Comparison of ENCODE assay signal across 8 cellular contexts in genomic region chr9:5832093-5832542, GRCh38. TPM values are rescaled to one million over a fixed set of nuclear protein-coding genes. Genes with fewer than 3 reads are reported as not detected.
DNase-seq lines count a peak whose midpoint lies in the region; ATAC-seq, FAIRE-seq and TF ChIP-seq lines count a peak whose summit lies in the region.

No MANE protein-coding gene starts in this region.

- no peak for TF ChIP-seq CTCF in BE2C (IDR thresholded peaks at IDR 0.05; ENCODE audit: low read depth, low read length)
- no peak for TF ChIP-seq CTCF in NB4 (IDR thresholded peaks at IDR 0.05; ENCODE audit: low read depth, low read length)
- TF ChIP-seq CTCF in K562 (IDR thresholded peaks at IDR 0.05 in 2 of 3, conservative IDR thresholded peaks at IDR 0.05 in 1 of 3; ENCODE audit: insufficient read depth in 2 of 3, low read depth in 1 of 3, low read length in 3 of 3) = no peak
- no peak for TF ChIP-seq CTCF in left lung (IDR thresholded peaks at IDR 0.05)
- no peak for TF ChIP-seq CTCF in suprapubic skin (IDR thresholded peaks at IDR 0.05)

- no peak for TF ChIP-seq RAD21 in K562 (CRISPR knock-in tag; conservative IDR thresholded peaks at IDR 0.05 in 1 of 2, IDR thresholded peaks at IDR 0.05 in 1 of 2)

- no peak for DNase-seq in BE2C
- DNase-seq in NB4 (ENCODE audit: low read depth) = peak; percentile 68
- peak; percentile 11 to 59 (median 20) for DNase-seq in K562 (ENCODE audit: extremely low read depth in 1 of 4, low spot score in 3 of 4)
- no peak for DNase-seq in left lung
- DNase-seq in suprapubic skin (ENCODE audit: low spot score in 2 of 2) = no peak
- DNase-seq in OCI-M2 (lab: John Stamatoyannopoulos, UW; ENCODE audit: unreplicated experiment) = no peak
- DNase-seq in effector CD8-positive, alpha-beta T cell (lab: John Stamatoyannopoulos, UW) = no peak

- no peaks in the 10 kb centered on the region for H4K20me1 ChIP-seq in K562 (replicated peaks; ENCODE audit: control insufficient read depth, insufficient read depth, low read length)

- H3K79me2 ChIP-seq in K562 (ENCODE audit: control insufficient read depth, insufficient read depth, low read length) = peaks cover 28% of the 10 kb centered on the region

- no peaks in the 10 kb centered on the region; the same call in 1 of the 2 replicates for H3K4me1 ChIP-seq in BE2C
- peaks cover 10 to 11% of the 10 kb centered on the region in 2 experiments; a peak in 4 of 5 replicates for H3K4me1 ChIP-seq in K562 (replicated peaks in 1 of 2; ENCODE audit: control insufficient read depth in 2 of 2, insufficient read depth in 2 of 2, low read length in 2 of 2)
- peaks cover 0 to 31% of the 10 kb centered on the region in 2 donors for H3K4me1 ChIP-seq in left lung
- H3K4me1 ChIP-seq in suprapubic skin = peaks cover 23% of the 10 kb centered on the region

- H3K9ac ChIP-seq in K562 (ENCODE audit: insufficient read depth in 1 of 2, low read depth in 2 of 2, low read length in 2 of 2) = peak overlapping the region; percentile 75 to 97

- in situ Hi-C loops in K562 (cut with MboI) = no loop called here

- no peak for TF ChIP-seq POLR2A in NB4 (IDR thresholded peaks at IDR 0.05; ENCODE audit: extremely low read depth, insufficient read length)
- TF ChIP-seq POLR2A in K562 (conservative IDR thresholded peaks at IDR 0.05) = no peak
- no peak for TF ChIP-seq POLR2A in suprapubic skin (IDR thresholded peaks at IDR 0.05)

- no TSS peak for BruUV-seq in K562 (replicated peaks; lab: Mats Ljungman, UMichigan)

- H3K9me3 ChIP-seq in BE2C (no peaks in the 10 kb centered on the region), K562 (replicated peaks; ENCODE audit: control insufficient read depth, insufficient read depth, low read depth, low read length) (no peaks in the 10 kb centered on the region; the same call in 1 of the 2 replicates), left lung (no peaks in the 10 kb centered on the region), suprapubic skin (no peaks in the 10 kb centered on the region)

- H3K4me2 ChIP-seq in K562 (ENCODE audit: insufficient read depth, low read length) = peak overlapping the region; percentile 85

- intact Hi-C loops in K562 (cut with micrococcal nuclease) = loop anchor here (5.0 kb wide), 1 partner anchor 45 kb away; no protein-coding TSS in a partner anchor
- intact Hi-C loops in left lung (cut with DNase I) = no loop called here

- CTCF ChIA-PET in K562 (lab: Yijun Ruan, JAX; ENCODE audit: low intra/inter-chr PET ratio) = no interaction called here

- FAIRE-seq in K562 (lab: Jason Lieb, UNC) = peak; percentile 63

- peak overlapping the region; percentile 77 for H3K27ac ChIP-seq in K562 (ENCODE audit: extremely low read depth, low read depth, low read length)
- peak overlapping the region; percentile 50 to 82 for H3K27ac ChIP-seq in left lung
- peak overlapping the region; percentile 81 for H3K27ac ChIP-seq in suprapubic skin

- no peaks in the 10 kb centered on the region; the same call in 1 of the 2 replicates for H3K27me3 ChIP-seq in BE2C
- no peaks in the 10 kb centered on the region for H3K27me3 ChIP-seq in K562 (ENCODE audit: control insufficient read depth in 2 of 2, insufficient read depth in 2 of 2, low read length in 2 of 2)
- no peaks in the 10 kb centered on the region for H3K27me3 ChIP-seq in left lung
- H3K27me3 ChIP-seq in suprapubic skin = no peaks in the 10 kb centered on the region

- POLR2A ChIA-PET in K562 (lab: Yijun Ruan, JAX) = interaction anchor here (0.6 to 1.5 kb wide), 6 partner anchors 14 to 1182 kb away, joined by 3 to 5 read pairs (median 3); no protein-coding TSS in a partner anchor

- 0% methylated on average over 9 of the region's 9 CpGs for WGBS in K562 (ENCODE audit: insufficient coverage, low coverage, missing lambda C conversion rate)
- 4% methylated on average over 9 of the region's 9 CpGs for WGBS in suprapubic skin

- H3K9me1 ChIP-seq in K562 (ENCODE audit: control insufficient read depth, insufficient read depth, low read length) = no peaks in the 10 kb centered on the region

- peak; percentile 23 for ATAC-seq in GM21447 (IDR thresholded peaks at IDR 0.05; ENCODE audit: unreplicated experiment)
- ATAC-seq in K562 = peak; percentile 57
- no peak for ATAC-seq in left lung

- no peaks in the 10 kb centered on the region for H3K36me3 ChIP-seq in BE2C
- H3K36me3 ChIP-seq in K562 (ENCODE audit: control insufficient read depth, insufficient read depth, low read length) = peaks cover 25% of the 10 kb centered on the region; the same call in 1 of the 3 replicates
- no peaks in the 10 kb centered on the region for H3K36me3 ChIP-seq in left lung
- peaks cover 8% of the 10 kb centered on the region for H3K36me3 ChIP-seq in suprapubic skin

- H2AFZ ChIP-seq in K562 (ENCODE audit: low read depth, low read length) = peak overlapping the region; percentile 98

- H3K4me3 ChIP-seq in BE2C (ENCODE audit: low read depth, low read length) = peak overlapping the region; percentile 74
- peak overlapping the region; percentile 79 for H3K4me3 ChIP-seq in NB4 (ENCODE audit: low read depth, low read length)
- peak overlapping the region; percentile 78 for H3K4me3 ChIP-seq in K562
- H3K4me3 ChIP-seq in left lung = peak overlapping the region; percentile 87 to 90
- H3K4me3 ChIP-seq in suprapubic skin = peak overlapping the region; percentile 98

- no peak for TF ChIP-seq EP300 in K562 (IDR thresholded peaks at IDR 0.05; ENCODE audit: low read length)
- TF ChIP-seq EP300 in suprapubic skin (IDR thresholded peaks at IDR 0.05) = no peak

TF ChIP-seq in K562, 482 proteins besides CTCF, POLR2A, EP300 and RAD21 (continues in another document):
- TF ChIP-seq ZNF23 (CRISPR knock-in tag; IDR thresholded peaks at IDR 0.05) (no peak), RCOR1 (IDR thresholded peaks at IDR 0.05; ENCODE audit: borderline replicate concordance in 1 of 2, low read depth in 2 of 2, low read length in 2 of 2) (0 out of 4 replicates have a peak, but pooled peaks of 1 of the 2 experiments have one; percentile 3), ZNF347 (CRISPR knock-in tag; IDR thresholded peaks at IDR 0.05; ENCODE audit: low read depth) (no peak), NFIC (IDR thresholded peaks at IDR 0.05) (peak; percentile 37; the same call in 1 of the 2 replicates), ZNF41 (CRISPR knock-in tag; conservative IDR thresholded peaks at IDR 0.05) (no peak), PHF20 (IDR thresholded peaks at IDR 0.05; ENCODE audit: partially characterized antibody) (no peak), HMG20A (CRISPR knock-in tag; conservative IDR thresholded peaks at IDR 0.05) (no peak)
- TF ChIP-seq, protein P1, sequence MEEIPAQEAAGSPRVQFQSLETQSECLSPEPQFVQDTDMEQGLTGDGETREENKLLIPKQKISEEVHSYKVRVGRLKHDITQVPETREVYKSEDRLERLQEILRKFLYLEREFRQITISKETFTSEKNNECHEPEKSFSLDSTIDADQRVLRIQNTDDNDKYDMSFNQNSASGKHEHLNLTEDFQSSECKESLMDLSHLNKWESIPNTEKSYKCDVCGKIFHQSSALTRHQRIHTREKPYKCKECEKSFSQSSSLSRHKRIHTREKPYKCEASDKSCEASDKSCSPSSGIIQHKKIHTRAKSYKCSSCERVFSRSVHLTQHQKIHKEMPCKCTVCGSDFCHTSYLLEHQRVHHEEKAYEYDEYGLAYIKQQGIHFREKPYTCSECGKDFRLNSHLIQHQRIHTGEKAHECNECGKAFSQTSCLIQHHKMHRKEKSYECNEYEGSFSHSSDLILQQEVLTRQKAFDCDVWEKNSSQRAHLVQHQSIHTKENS (CRISPR knock-in tag; IDR thresholded peaks at IDR 0.05) = no peak

RNA-seq across cellular contexts. Expression of gene ERMP1, which starts 0.8 kb away (rescaled TPM):
- polyA plus RNA-seq in BE2C (2012; ENCODE audit: insufficient read depth, insufficient read length, low read depth) = 1.6 TPM
- 33.3 and 50.1 TPM in 2 replicates for total RNA-seq in K562 (2011; cell fraction: chromatin; rRNA removed; ENCODE audit: low replicate concordance)
- total RNA-seq in K562 (2011; cell fraction: nucleolus; rRNA removed) = 21.5 and 22.9 TPM in 2 replicates
- 40.9 and 50.4 TPM in 2 replicates for total RNA-seq in K562 (2011; cell fraction: nucleoplasm; rRNA removed)
- total RNA-seq in K562 (2014; rRNA removed) = 8.5 and 9.4 TPM in 2 replicates
- 12.6 and 14.5 TPM in 2 replicates for total RNA-seq in K562 (2014; rRNA removed; fragmentation: Illumina TruSeq; extraction: Trizol)
- total RNA-seq in K562 (2015; rRNA removed; fragmentation: Illumina TruSeq; extraction: Trizol) = 15.7 and 17.7 TPM in 2 replicates
- 12.0 and 14.5 TPM in 2 replicates for total RNA-seq in K562 (2021)
- polyA plus RNA-seq in K562 (2011; rRNA removed) = 24.6 and 26.3 TPM in 2 replicates
- 8.6 and 21.4 TPM in 2 replicates for polyA plus RNA-seq in K562 (2011; cell fraction: cytosol; rRNA removed)
- 16.4 and 20.7 TPM in 2 replicates for polyA plus RNA-seq in K562 (2011; cell fraction: nucleus; rRNA removed)
- polyA plus RNA-seq in K562 (2012) = 12.3 and 25.2 TPM in 2 replicates
- 11.1 and 12.9 TPM in 2 replicates for polyA plus RNA-seq in K562 (2014; fragmentation: Illumina TruSeq; extraction: Trizol)
- polyA plus RNA-seq in K562 (2014; fragmentation: Nextera tagmentation; extraction: Ambion mirVana) = 1 to 10 TPM; 2.5 to 4.6 TPM
- 7.1 and 8.3 TPM in 2 replicates for polyA plus RNA-seq in K562 (2014; rRNA removed)
- polyA minus RNA-seq in K562 (2011; rRNA and poly(A)+ RNA removed) = 44.8 and 50.2 TPM in 2 replicates
- 21.6 and 22.4 TPM in 2 replicates for polyA minus RNA-seq in K562 (2011; cell fraction: cytosol; rRNA and poly(A)+ RNA removed)
- polyA minus RNA-seq in K562 (2011; cell fraction: nucleus; rRNA and poly(A)+ RNA removed) = 11.3 and 20.2 TPM in 2 replicates
- total RNA-seq in left lung = 10 to 100 TPM; 21.5 to 28.7 TPM
- total RNA-seq in suprapubic skin = 10 to 100 TPM; 21.4 to 24.4 (median 22.7) TPM

RNA-seq across cellular contexts. Expression of gene MLANA, which starts 58.6 kb away (rescaled TPM):
- not detected for polyA plus RNA-seq in BE2C (2012; ENCODE audit: insufficient read depth, insufficient read length, low read depth)
- not detected in 2 replicates for total RNA-seq in K562 (2011; cell fraction: chromatin; rRNA removed; ENCODE audit: low replicate concordance)
- total RNA-seq in K562 (2011; cell fraction: nucleolus; rRNA removed) = not detected in 2 replicates
- total RNA-seq in K562 (2011; cell fraction: nucleoplasm; rRNA removed) = not detected in 2 replicates
- total RNA-seq in K562 (2014; rRNA removed) (not detected in 2 replicates), K562 (2014; rRNA removed; fragmentation: Illumina TruSeq; extraction: Trizol) (not detected in 2 replicates), K562 (2015; rRNA removed; fragmentation: Illumina TruSeq; extraction: Trizol) (not detected in 2 replicates), K562 (2021) (not detected in 2 replicates), left lung (not detected), suprapubic skin (10 to 100 TPM; 20.0 to 47.4 (median 37.6) TPM)
- polyA plus RNA-seq in K562 (2011; rRNA removed) (not detected in 2 replicates), K562 (2014; fragmentation: Illumina TruSeq; extraction: Trizol) (not detected in 2 replicates), K562 (2014; fragmentation: Nextera tagmentation; extraction: Ambion mirVana) (not detected), K562 (2014; rRNA removed) (not detected in 2 replicates)
- not detected in 2 replicates for polyA plus RNA-seq in K562 (2011; cell fraction: cytosol; rRNA removed)
- polyA plus RNA-seq in K562 (2011; cell fraction: nucleus; rRNA removed) = not detected in 2 replicates
- polyA plus RNA-seq in K562 (2012) = 0.08 and 0.46 TPM in 2 replicates
- polyA minus RNA-seq in K562 (2011; rRNA and poly(A)+ RNA removed) = not detected in 2 replicates
- not detected in 2 replicates for polyA minus RNA-seq in K562 (2011; cell fraction: cytosol; rRNA and poly(A)+ RNA removed)
- not detected in 2 replicates for polyA minus RNA-seq in K562 (2011; cell fraction: nucleus; rRNA and poly(A)+ RNA removed)

Comparison
In these comparisons a context has a peak if more than half of its experiments do, and no peak if none do; other contexts are left out.
1. DNase-seq: peak in NB4 (single experiment) and K562 (4 of 4); none in BE2C (single experiment), left lung (0 of 2), suprapubic skin (0 of 2), OCI-M2 (single experiment) and effector CD8-positive, alpha-beta T cell (single experiment).
2. RNA of gene MLANA, which starts 58.6 kb away (total RNA-seq): 20.0 to 47.4 TPM in suprapubic skin; not detected in left lung and not detected in K562; every median in the first group is over 10 times any median in the second.
3. Peak in every context shown above with its lines, with median percentiles within 50 percentile points of each other: H3K4me3 ChIP-seq and H3K27ac ChIP-seq.